Comparison of ENCODE assay signal across 10 cellular contexts in the genomic region with DNA sequence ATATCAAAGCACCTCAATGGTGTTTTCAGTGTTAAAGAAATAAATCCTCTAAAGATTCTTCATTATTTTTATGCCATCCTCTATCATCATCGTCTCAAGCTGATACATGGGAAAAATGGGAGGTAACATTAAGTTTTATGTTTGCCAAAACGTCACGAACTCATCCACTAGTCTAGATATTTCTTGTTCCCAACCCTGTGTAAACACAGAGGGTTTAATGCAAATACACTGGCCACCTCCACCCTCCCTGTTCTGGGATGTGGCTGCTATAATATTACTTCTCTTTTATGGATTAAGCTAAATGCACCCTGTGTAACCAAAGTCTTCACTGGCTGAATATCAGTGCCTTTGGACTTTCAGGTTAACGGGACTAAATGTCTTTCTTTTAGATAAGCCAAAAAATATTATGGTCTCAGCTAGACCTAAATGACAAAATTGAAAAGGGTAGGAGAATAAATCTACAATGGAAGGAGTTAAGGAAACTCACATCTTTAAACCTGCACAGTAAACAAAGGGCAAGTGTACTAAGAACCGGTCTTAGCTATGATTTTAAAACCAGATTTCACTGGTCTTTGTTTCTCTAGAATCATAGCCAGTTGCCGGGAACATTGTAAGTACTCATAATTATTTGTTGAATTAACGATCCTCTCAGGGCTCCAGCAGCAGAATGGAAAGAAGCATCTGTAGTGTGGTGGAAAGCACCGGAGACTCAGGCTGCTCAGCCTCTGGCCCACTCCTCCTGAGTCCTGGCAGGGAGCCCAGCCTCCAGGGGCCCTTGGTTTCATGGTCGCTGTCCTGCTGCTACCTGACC.
A peak's percentile ranks its signal among the peaks of the same experiment; 100 is the strongest.
DNase-seq lines count a peak whose midpoint lies in the region; ATAC-seq and TF ChIP-seq lines count a peak whose summit lies in the region.
"Had no signal": no experiment of that assay in that cellular context is flagged by ENCODE, and none has a peak within 500 bp of the region (broad histone marks: within the 10 kb centered on the region; RNA-seq: fewer than 3 reads in every experiment).

No MANE protein-coding gene starts in this region.

- whole genome bisulfite sequencing in mesenchymal stem cell: 78% methylated on average over 8 of the region's 9 CpGs

- H2BK120ac ChIP-seq in mesenchymal stem cell (ENCODE audit: low read depth, low read length): no peak overlapping the region

- H3K9ac ChIP-seq in mesenchymal stem cell (ENCODE audit: low read length): no peak overlapping the region

- H3K4me1 Mint-ChIP-seq in activated naive CD8-positive, alpha-beta T cell treated with anti-CD3 and anti-CD28 coated beads, Interleukin-2, amount 50 U/mL, for 24 hours: no peaks in the 10 kb centered on the region

- peak overlapping the region; percentile 34 to 40 for H2BK12ac ChIP-seq in mesenchymal stem cell (ENCODE audit: low read length in 2 of 2)

- TF ChIP-seq CTCF in BE2C (IDR thresholded peaks at IDR 0.05; ENCODE audit: low read depth, low read length): no peak
- no peak for TF ChIP-seq CTCF in WERI-Rb-1 (IDR thresholded peaks at IDR 0.05; ENCODE audit: low read depth, low read length)

- H3K4me2 ChIP-seq in mesenchymal stem cell (ENCODE audit: low read length, poor library complexity, severe bottlenecking): no peak overlapping the region

- no peak overlapping the region for H4K8ac ChIP-seq in mesenchymal stem cell (ENCODE audit: low read length)

- H3K27me3 Mint-ChIP-seq in activated naive CD8-positive, alpha-beta T cell treated with anti-CD3 and anti-CD28 coated beads, Interleukin-2, amount 50 U/mL, for 24 hours: no peaks in the 10 kb centered on the region

- no peak overlapping the region for H2AK5ac ChIP-seq in mesenchymal stem cell (ENCODE audit: low read length, severe bottlenecking)

- H3K4me3 Mint-ChIP-seq in activated naive CD8-positive, alpha-beta T cell treated with anti-CD3 and anti-CD28 coated beads, Interleukin-2, amount 50 U/mL, for 24 hours: no peak overlapping the region

- ATAC-seq in activated naive CD8-positive, alpha-beta T cell treated with anti-CD3 and anti-CD28 coated beads, Interleukin-2, amount 50 U/mL, for 24 hours: no peak
- ATAC-seq in HG02571 (IDR thresholded peaks at IDR 0.05; ENCODE audit: unreplicated experiment): no peak

- no peak overlapping the region for H3K27ac Mint-ChIP-seq in activated naive CD8-positive, alpha-beta T cell treated with anti-CD3 and anti-CD28 coated beads, Interleukin-2, amount 50 U/mL, for 24 hours

- peak overlapping the region; percentile 37 for H2AFZ ChIP-seq in mesenchymal stem cell (ENCODE audit: low read depth, low read length)

- no peaks in the 10 kb centered on the region for H3K9me3 Mint-ChIP-seq in activated naive CD8-positive, alpha-beta T cell treated with anti-CD3 and anti-CD28 coated beads, Interleukin-2, amount 50 U/mL, for 24 hours

- no peak overlapping the region for H3K18ac ChIP-seq in mesenchymal stem cell (ENCODE audit: low read depth in 1 of 2, low read length in 2 of 2)

- no peaks in the 10 kb centered on the region for H3K27me3 ChIP-seq in BE2C
- H3K27me3 ChIP-seq in mesenchymal stem cell (ENCODE audit: control insufficient read depth in 1 of 2, insufficient read depth in 1 of 2, low read length in 2 of 2): peaks cover 0 to 2% of the 10 kb centered on the region in 2 experiments
- no peaks in the 10 kb centered on the region for H3K27me3 ChIP-seq in WERI-Rb-1 (ENCODE audit: insufficient read depth, low read depth, severe bottlenecking)

- no peak overlapping the region for H3K4ac ChIP-seq in mesenchymal stem cell (ENCODE audit: low read depth in 1 of 2, low read length in 2 of 2)

- DNase-seq in BE2C (peak; percentile 67), NCI-H146 (lab: John Stamatoyannopoulos, UW) (peak; percentile 87), SHP77 treated with DMSO at 0.1 percent for 48 hours (lab: John Stamatoyannopoulos, UW) (peak; percentile 44), mesenchymal stem cell (peak; percentile 43), WERI-Rb-1 (no peak)
- DNase-seq in stimulated activated CD4-positive, alpha-beta T cell treated with anti-CD3 and anti-CD28 coated beads, Interleukin-1b, Interleukin-23, amount 100 ng/mL, for 48 hours: no peak
- DNase-seq in activated naive CD8-positive, alpha-beta T cell treated with anti-CD3 and anti-CD28 coated beads, Interleukin-2, amount 50 U/mL, for 24 hours: no peak
- DNase-seq: foreskin fibroblast had no signal

- H3K27ac ChIP-seq in mesenchymal stem cell (ENCODE audit: low read length, poor library complexity, severe bottlenecking): no peak overlapping the region
- no peak overlapping the region for H3K27ac ChIP-seq in WERI-Rb-1

- H2BK15ac ChIP-seq in mesenchymal stem cell (ENCODE audit: low read depth, poor library complexity, severe bottlenecking): peak overlapping the region; percentile 38

- H3K36me3 ChIP-seq in BE2C (no peaks in the 10 kb centered on the region), mesenchymal stem cell (ENCODE audit: control insufficient read depth in 1 of 2, insufficient read depth in 2 of 2, low read depth in 1 of 2, low read length in 2 of 2) (no peaks in the 10 kb centered on the region), WERI-Rb-1 (no peaks in the 10 kb centered on the region)

- peak overlapping the region; percentile 55 for H4K91ac ChIP-seq in mesenchymal stem cell (ENCODE audit: low read length)

- H3K4me3 ChIP-seq in BE2C (ENCODE audit: low read depth, low read length) (no peak overlapping the region), mesenchymal stem cell (ENCODE audit: insufficient read depth in 1 of 2, low read depth in 1 of 2, low read length in 2 of 2) (no peak overlapping the region), WERI-Rb-1 (ENCODE audit: low read depth, low read length) (no peak overlapping the region)
- H3K4me3 ChIP-seq: lung had no signal

- no peak overlapping the region for H3K23ac ChIP-seq in mesenchymal stem cell (ENCODE audit: low read length in 2 of 2)

- no peaks in the 10 kb centered on the region for H3K36me3 Mint-ChIP-seq in activated naive CD8-positive, alpha-beta T cell treated with anti-CD3 and anti-CD28 coated beads, Interleukin-2, amount 50 U/mL, for 24 hours (ENCODE audit: low read depth)

- H3K14ac ChIP-seq in mesenchymal stem cell (ENCODE audit: low read length in 2 of 2): no peak overlapping the region

- no peak overlapping the region for H2BK5ac ChIP-seq in mesenchymal stem cell (ENCODE audit: low read depth, low read length, poor library complexity, severe bottlenecking)

- H3K4me1 ChIP-seq in BE2C (peaks cover 38% of the 10 kb centered on the region), mesenchymal stem cell (ENCODE audit: control insufficient read depth, insufficient read depth, low read depth, low read length) (peaks cover 13% of the 10 kb centered on the region)

- H3K79me1 ChIP-seq in mesenchymal stem cell (replicated peaks; ENCODE audit: low read length, poor library complexity, severe bottlenecking): no peaks in the 10 kb centered on the region

- H3K9me3 ChIP-seq in BE2C: no peaks in the 10 kb centered on the region
- no peaks in the 10 kb centered on the region for H3K9me3 ChIP-seq in mesenchymal stem cell (ENCODE audit: control insufficient read depth, low read length)
- no peaks in the 10 kb centered on the region for H3K9me3 ChIP-seq in WERI-Rb-1 (ENCODE audit: severe bottlenecking)

Comparison
In these comparisons a context has a peak if more than half of its experiments do, and no peak if none do; other contexts are left out.
1. DNase-seq: peak in BE2C (single experiment), NCI-H146 (single experiment), SHP77 treated with DMSO at 0.1 percent for 48 hours (single experiment) and mesenchymal stem cell (single experiment); none in WERI-Rb-1 (single experiment), stimulated activated CD4-positive, alpha-beta T cell treated with anti-CD3 and anti-CD28 coated beads, Interleukin-1b, Interleukin-23, amount 100 ng/mL, for 48 hours (single experiment) and activated naive CD8-positive, alpha-beta T cell treated with anti-CD3 and anti-CD28 coated beads, Interleukin-2, amount 50 U/mL, for 24 hours (single experiment).